27 cellular contexts compared by ENCODE assay signal in genomic region chr20:1196634-1197033, GRCh38. TPM values are rescaled to one million over a fixed set of nuclear protein-coding genes. Genes with fewer than 3 reads are reported as not detected.
DNase-seq lines count a peak whose midpoint lies in the region; ATAC-seq, FAIRE-seq and TF ChIP-seq lines count a peak whose summit lies in the region.
"Had no signal": no experiment of that assay in that cellular context is flagged by ENCODE, and none has a peak within 500 bp of the region (broad histone marks: within the 10 kb centered on the region; RNA-seq: fewer than 3 reads in every experiment).

No MANE protein-coding gene starts in this region.

- H3K4me1 ChIP-seq in K562 (replicated peaks in 1 of 2; ENCODE audit: control insufficient read depth in 2 of 2, insufficient read depth in 2 of 2, low read length in 2 of 2) = peaks cover 0 to 4% of the 10 kb centered on the region in 2 experiments; a peak in 3 of 5 replicates
- H3K4me1 ChIP-seq: A549; BE2C; BLaER1 treated with 17β-estradiol and CSF1 and Interleukin-3, amounts not matched to agents 10 nM and 100 nM had no signal

- TF ChIP-seq CTCF in NB4 (IDR thresholded peaks at IDR 0.05; ENCODE audit: low read depth, low read length) = no peak
- TF ChIP-seq CTCF in K562 (IDR thresholded peaks at IDR 0.05 in 2 of 3, conservative IDR thresholded peaks at IDR 0.05 in 1 of 3; ENCODE audit: insufficient read depth in 2 of 3, low read depth in 1 of 3, low read length in 3 of 3) = no peak

- no peak overlapping the region for H3K4me3 Mint-ChIP-seq in activated CD8-positive, alpha-beta memory T cell treated with anti-CD3 and anti-CD28 coated beads, Interleukin-2, amount 10 ng/mL, durations not matched to agents 7 days and 5 days
- H3K4me3 Mint-ChIP-seq in T-helper 2 cell treated with Interferon-gamma antibody and Interleukin-4, amounts not matched to agents 5 μg/mL and 100 μg/mL, for 36 hours = no peak overlapping the region
- H3K4me3 Mint-ChIP-seq: CD14-positive monocyte; CD4-positive, alpha-beta memory T cell had no signal

- no peak overlapping the region for H3K4me2 ChIP-seq in K562 (ENCODE audit: insufficient read depth, low read length)
- H3K4me2 ChIP-seq: A549; BLaER1 treated with 17β-estradiol and CSF1 and Interleukin-3, amounts not matched to agents 10 nM and 100 nM had no signal

- no peak overlapping the region for H2AFZ ChIP-seq in K562 (ENCODE audit: low read depth, low read length)
- H2AFZ ChIP-seq: GM23248 had no signal

- intact Hi-C loops in K562 (cut with micrococcal nuclease) = no loop called here

- no peaks in the 10 kb centered on the region for H3K9me3 Mint-ChIP-seq in activated CD8-positive, alpha-beta memory T cell treated with anti-CD3 and anti-CD28 coated beads, Interleukin-2, amount 10 ng/mL, durations not matched to agents 7 days and 5 days (ENCODE audit: low read depth)
- no peaks in the 10 kb centered on the region for H3K9me3 Mint-ChIP-seq in T-helper 2 cell treated with Interferon-gamma antibody and Interleukin-4, amounts not matched to agents 5 μg/mL and 100 μg/mL, for 36 hours

- H3K36me3 Mint-ChIP-seq in activated CD8-positive, alpha-beta memory T cell treated with anti-CD3 and anti-CD28 coated beads, Interleukin-2, amount 10 ng/mL, durations not matched to agents 7 days and 5 days = no peaks in the 10 kb centered on the region
- no peaks in the 10 kb centered on the region for H3K36me3 Mint-ChIP-seq in T-helper 2 cell treated with Interferon-gamma antibody and Interleukin-4, amounts not matched to agents 5 μg/mL and 100 μg/mL, for 36 hours (ENCODE audit: low read depth)
- H3K36me3 Mint-ChIP-seq: CD14-positive monocyte; CD4-positive, alpha-beta memory T cell had no signal

- CTCF ChIA-PET in activated CD8-positive, alpha-beta memory T cell treated with anti-CD3 and anti-CD28 coated beads, Interleukin-2, amount 10 ng/mL, durations not matched to agents 7 days and 5 days (lab: Charles Lee) = interaction anchor here (0.7 to 0.8 kb wide), 2 partner anchors 12 to 379 kb away, joined by 3 to 4 read pairs; no protein-coding TSS in a partner anchor
- CTCF ChIA-PET in K562 (lab: Yijun Ruan, JAX; ENCODE audit: low intra/inter-chr PET ratio) = no interaction called here

- no peak overlapping the region for H3K4me3 ChIP-seq in NB4 (ENCODE audit: low read depth, low read length)
- no peak overlapping the region for H3K4me3 ChIP-seq in K562
- H3K4me3 ChIP-seq: A549; BLaER1 treated with 17β-estradiol and CSF1 and Interleukin-3, amounts not matched to agents 10 nM and 100 nM; GM23248 had no signal

- no peaks in the 10 kb centered on the region for H3K36me3 ChIP-seq in K562 (ENCODE audit: control insufficient read depth, insufficient read depth, low read length)
- H3K36me3 ChIP-seq: BE2C; BLaER1 treated with 17β-estradiol and CSF1 and Interleukin-3, amounts not matched to agents 10 nM and 100 nM had no signal

- H3K9me3 ChIP-seq in K562 (replicated peaks; ENCODE audit: control insufficient read depth, insufficient read depth, low read depth, low read length) = no peaks in the 10 kb centered on the region
- H3K9me3 ChIP-seq: BE2C; BLaER1 treated with 17β-estradiol and CSF1 and Interleukin-3, amounts not matched to agents 10 nM and 100 nM had no signal

- TF ChIP-seq EP300 in K562 (IDR thresholded peaks at IDR 0.05; ENCODE audit: low read length) = no peak

- FAIRE-seq in K562 (lab: Jason Lieb, UNC) = no peak
- FAIRE-seq: A549, GM12891, H1 had no signal

- WGBS in K562 (ENCODE audit: insufficient coverage, low coverage, missing lambda C conversion rate) = 0% methylated on average over 1 of the region's 2 CpGs

- no peaks in the 10 kb centered on the region for H3K9me1 ChIP-seq in K562 (ENCODE audit: control insufficient read depth, insufficient read depth, low read length)

- H3K27ac Mint-ChIP-seq in activated CD8-positive, alpha-beta memory T cell treated with anti-CD3 and anti-CD28 coated beads, Interleukin-2, amount 10 ng/mL, durations not matched to agents 7 days and 5 days = no peak overlapping the region
- H3K27ac Mint-ChIP-seq in T-helper 2 cell treated with Interferon-gamma antibody and Interleukin-4, amounts not matched to agents 5 μg/mL and 100 μg/mL, for 36 hours = no peak overlapping the region

- H3K27me3 Mint-ChIP-seq in activated CD8-positive, alpha-beta memory T cell treated with anti-CD3 and anti-CD28 coated beads, Interleukin-2, amount 10 ng/mL, durations not matched to agents 7 days and 5 days = no peaks in the 10 kb centered on the region
- H3K27me3 Mint-ChIP-seq in T-helper 2 cell treated with Interferon-gamma antibody and Interleukin-4, amounts not matched to agents 5 μg/mL and 100 μg/mL, for 36 hours (ENCODE audit: low read depth) = peaks cover 7% of the 10 kb centered on the region
- H3K27me3 Mint-ChIP-seq: CD4-positive, alpha-beta memory T cell had no signal

- peak; percentile 15 for DNase-seq in activated CD8-positive, alpha-beta memory T cell treated with anti-CD3 and anti-CD28 coated beads for 24 hours
- DNase-seq in activated CD8-positive, alpha-beta memory T cell treated with anti-CD3 and anti-CD28 coated beads, Interleukin-2, amount 10 ng/mL, durations not matched to agents 7 days and 5 days = no peak
- DNase-seq in NB4 (ENCODE audit: low read depth) (peak; percentile 38), K562 (ENCODE audit: extremely low read depth in 1 of 4, low spot score in 3 of 4) (no peak), occipital lobe (lab: John Stamatoyannopoulos, UW) (no peak), NCI-H82 (lab: John Stamatoyannopoulos, UW) (no peak)
- DNase-seq in T-helper 2 cell treated with Interferon-gamma antibody and Interleukin-4, amounts not matched to agents 5 μg/mL and 100 μg/mL, for 36 hours (ENCODE audit: low spot score) = no peak
- DNase-seq: 8988T; ACHN; AML-193; BE2C; Calu3; CD4-positive, alpha-beta memory T cell; COR-L47; DMS53; DMS79 treated with DMSO at 0.1 percent for 48 hours; GF-D8; GM23248; H7; HCEC 1CT had no signal

- H3K79me2 ChIP-seq in K562 (ENCODE audit: control insufficient read depth, insufficient read depth, low read length) = no peaks in the 10 kb centered on the region

- H3K4me1 Mint-ChIP-seq in activated CD8-positive, alpha-beta memory T cell treated with anti-CD3 and anti-CD28 coated beads, Interleukin-2, amount 10 ng/mL, durations not matched to agents 7 days and 5 days = peaks cover 6% of the 10 kb centered on the region
- H3K4me1 Mint-ChIP-seq in T-helper 2 cell treated with Interferon-gamma antibody and Interleukin-4, amounts not matched to agents 5 μg/mL and 100 μg/mL, for 36 hours (ENCODE audit: low read depth) = peaks cover 4% of the 10 kb centered on the region

- POLR2A ChIA-PET in K562 (lab: Yijun Ruan, JAX) = interaction anchor here (1.1 to 1.7 kb wide), 2 partner anchors 9 to 15 kb away, joined by 3 to 5 read pairs; no protein-coding TSS in a partner anchor

- no peak for ATAC-seq in activated CD8-positive, alpha-beta memory T cell treated with anti-CD3 and anti-CD28 coated beads, Interleukin-2, amount 10 ng/mL, durations not matched to agents 7 days and 5 days
- ATAC-seq in K562 = 0 out of 3 replicates have a peak, but pooled peaks have one; percentile 42
- ATAC-seq: A549 had no signal

- no peak overlapping the region for H3K9ac ChIP-seq in K562 (ENCODE audit: insufficient read depth in 1 of 2, low read depth in 2 of 2, low read length in 2 of 2)
- H3K9ac ChIP-seq: BLaER1 treated with 17β-estradiol and CSF1 and Interleukin-3, amounts not matched to agents 10 nM and 100 nM; GM23248 had no signal

- no peak for TF ChIP-seq RAD21 in K562 (CRISPR knock-in tag; conservative IDR thresholded peaks at IDR 0.05 in 1 of 2, IDR thresholded peaks at IDR 0.05 in 1 of 2)

- TF ChIP-seq POLR2A in NB4 (IDR thresholded peaks at IDR 0.05; ENCODE audit: extremely low read depth, insufficient read length) (no peak), K562 (conservative IDR thresholded peaks at IDR 0.05) (no peak)

- no peaks in the 10 kb centered on the region for H4K20me1 ChIP-seq in K562 (replicated peaks; ENCODE audit: control insufficient read depth, insufficient read depth, low read length)
- H4K20me1 ChIP-seq: BLaER1 treated with 17β-estradiol and CSF1 and Interleukin-3, amounts not matched to agents 10 nM and 100 nM had no signal

- no TSS peak for BruUV-seq in K562 (replicated peaks; lab: Mats Ljungman, UMichigan)

- in situ Hi-C loops in K562 (cut with MboI) = loop anchor here (10.0 kb wide), 1 partner anchor 382 kb away; no protein-coding TSS in a partner anchor

- H3K27me3 ChIP-seq in K562 (ENCODE audit: control insufficient read depth in 2 of 2, insufficient read depth in 2 of 2, low read length in 2 of 2) = no peaks in the 10 kb centered on the region
- H3K27me3 ChIP-seq: BE2C; BLaER1 treated with 17β-estradiol and CSF1 and Interleukin-3, amounts not matched to agents 10 nM and 100 nM had no signal

- no peak overlapping the region for H3K27ac ChIP-seq in K562 (ENCODE audit: extremely low read depth, low read depth, low read length)
- H3K27ac ChIP-seq: A549; BLaER1 treated with 17β-estradiol and CSF1 and Interleukin-3, amounts not matched to agents 10 nM and 100 nM; GM23248 had no signal

RNA-seq across cellular contexts. Expression of gene C20orf202, which starts 6.6 kb away (rescaled TPM):
- total RNA-seq in activated CD8-positive, alpha-beta memory T cell treated with anti-CD3 and anti-CD28 coated beads, Interleukin-2, amount 10 ng/mL, durations not matched to agents 7 days and 5 days = not detected
- 0.19 and 0.33 TPM in 2 replicates for total RNA-seq in K562 (2011; cell fraction: chromatin; rRNA removed; ENCODE audit: low replicate concordance)
- not detected in 2 replicates for total RNA-seq in K562 (2011; cell fraction: nucleolus; rRNA removed)
- not detected in 2 replicates for total RNA-seq in K562 (2011; cell fraction: nucleoplasm; rRNA removed)
- total RNA-seq in K562 (2014; rRNA removed) (not detected in 2 replicates), K562 (2014; rRNA removed; fragmentation: Illumina TruSeq; extraction: Trizol) (0.19 TPM in 1 of 2 replicates, not detected in the other), K562 (2015; rRNA removed; fragmentation: Illumina TruSeq; extraction: Trizol) (0.15 TPM in 1 of 2 replicates, not detected in the other), K562 (2021) (0.11 TPM in 1 of 2 replicates, not detected in the other), occipital lobe (0.16 TPM)
- polyA plus RNA-seq in K562 (2011; rRNA removed) (0.24 and 0.49 TPM in 2 replicates), K562 (2014; fragmentation: Illumina TruSeq; extraction: Trizol) (0.18 TPM in 1 of 2 replicates, not detected in the other), K562 (2014; fragmentation: Nextera tagmentation; extraction: Ambion mirVana) (under 1 TPM; 0.03 to 0.06 TPM), K562 (2014; rRNA removed) (0.07 and 0.15 TPM in 2 replicates)
- polyA plus RNA-seq in K562 (2011; cell fraction: cytosol; rRNA removed) = 0.25 TPM in 1 of 2 replicates, not detected in the other
- polyA plus RNA-seq in K562 (2011; cell fraction: nucleus; rRNA removed) = 0.27 and 0.74 TPM in 2 replicates
- 0.08 and 0.32 TPM in 2 replicates for polyA plus RNA-seq in K562 (2012)
- polyA minus RNA-seq in K562 (2011; rRNA and poly(A)+ RNA removed) = 0.45 TPM in 1 of 2 replicates, not detected in the other
- polyA minus RNA-seq in K562 (2011; cell fraction: cytosol; rRNA and poly(A)+ RNA removed) = not detected in 2 replicates
- 0.13 TPM in 1 of 2 replicates, not detected in the other for polyA minus RNA-seq in K562 (2011; cell fraction: nucleus; rRNA and poly(A)+ RNA removed)
- total RNA-seq: Calu3, Daoy, G401, GM23248, H1, H7 had no signal
- polyA plus RNA-seq: CD14-positive monocyte, GM23248 had no signal

RNA-seq across cellular contexts. Expression of gene TMEM74B, which starts 11.9 kb away (rescaled TPM):
- under 1 TPM; 0.45 to 0.55 TPM for total RNA-seq in activated CD8-positive, alpha-beta memory T cell treated with anti-CD3 and anti-CD28 coated beads, Interleukin-2, amount 10 ng/mL, durations not matched to agents 7 days and 5 days
- 44.7 and 63.1 TPM in 2 replicates for total RNA-seq in K562 (2011; cell fraction: chromatin; rRNA removed; ENCODE audit: low replicate concordance)
- 47.8 and 49.7 TPM in 2 replicates for total RNA-seq in K562 (2011; cell fraction: nucleolus; rRNA removed)
- total RNA-seq in K562 (2011; cell fraction: nucleoplasm; rRNA removed) = 53.6 and 55.5 TPM in 2 replicates
- total RNA-seq in K562 (2014; rRNA removed) (14.9 and 18.4 TPM in 2 replicates), K562 (2014; rRNA removed; fragmentation: Illumina TruSeq; extraction: Trizol) (3.9 and 5.0 TPM in 2 replicates), K562 (2015; rRNA removed; fragmentation: Illumina TruSeq; extraction: Trizol) (6.7 and 7.5 TPM in 2 replicates), K562 (2021) (18.3 and 18.5 TPM in 2 replicates), occipital lobe (8.0 TPM)
- polyA plus RNA-seq in K562 (2011; rRNA removed) (11.2 and 25.4 TPM in 2 replicates), K562 (2014; fragmentation: Illumina TruSeq; extraction: Trizol) (7.5 and 8.3 TPM in 2 replicates), K562 (2014; fragmentation: Nextera tagmentation; extraction: Ambion mirVana) (1 to 10 TPM in 1 of 2 experiments, under 1 TPM in 1; 0.24 to 1.2 TPM), K562 (2014; rRNA removed) (19.0 and 22.2 TPM in 2 replicates)
- polyA plus RNA-seq in K562 (2011; cell fraction: cytosol; rRNA removed) = 18.2 and 21.2 TPM in 2 replicates
- polyA plus RNA-seq in K562 (2011; cell fraction: nucleus; rRNA removed) = 170 and 177 TPM in 2 replicates
- 19.4 and 33.2 TPM in 2 replicates for polyA plus RNA-seq in K562 (2012)
- polyA minus RNA-seq in K562 (2011; rRNA and poly(A)+ RNA removed) = 4.1 and 4.2 TPM in 2 replicates
- 5.7 and 7.6 TPM in 2 replicates for polyA minus RNA-seq in K562 (2011; cell fraction: cytosol; rRNA and poly(A)+ RNA removed)
- 14.1 and 22.0 TPM in 2 replicates for polyA minus RNA-seq in K562 (2011; cell fraction: nucleus; rRNA and poly(A)+ RNA removed)
- total RNA-seq: CD4-positive, alpha-beta memory T cell; G401 had no signal
- polyA plus RNA-seq: CD14-positive monocyte; CD4-positive, alpha-beta memory T cell had no signal

RNA-seq across cellular contexts. Expression of gene RAD21L1, which starts 29.2 kb away (rescaled TPM):
- total RNA-seq in activated CD8-positive, alpha-beta memory T cell treated with anti-CD3 and anti-CD28 coated beads, Interleukin-2, amount 10 ng/mL, durations not matched to agents 7 days and 5 days = under 1 TPM in 1 of 2 experiments, not detected in 1; 0.67 TPM
- total RNA-seq in K562 (2011; cell fraction: chromatin; rRNA removed; ENCODE audit: low replicate concordance) = 1.6 and 7.8 TPM in 2 replicates
- total RNA-seq in K562 (2011; cell fraction: nucleolus; rRNA removed) = 1.5 and 2.0 TPM in 2 replicates
- total RNA-seq in K562 (2011; cell fraction: nucleoplasm; rRNA removed) = 3.7 and 4.1 TPM in 2 replicates
- total RNA-seq in K562 (2014; rRNA removed) (0.45 TPM in 2 replicates), K562 (2014; rRNA removed; fragmentation: Illumina TruSeq; extraction: Trizol) (0.44 and 1.1 TPM in 2 replicates), K562 (2015; rRNA removed; fragmentation: Illumina TruSeq; extraction: Trizol) (0.23 and 0.29 TPM in 2 replicates), K562 (2021) (1.3 and 1.7 TPM in 2 replicates), occipital lobe (not detected)
- polyA plus RNA-seq in K562 (2011; rRNA removed) (1.4 and 1.7 TPM in 2 replicates), K562 (2014; fragmentation: Illumina TruSeq; extraction: Trizol) (0.65 and 0.69 TPM in 2 replicates), K562 (2014; fragmentation: Nextera tagmentation; extraction: Ambion mirVana) (under 1 TPM in 1 of 2 experiments, not detected in 1; 0.17 TPM), K562 (2014; rRNA removed) (0.24 and 0.42 TPM in 2 replicates)
- 0.03 and 0.24 TPM in 2 replicates for polyA plus RNA-seq in K562 (2011; cell fraction: cytosol; rRNA removed)
- polyA plus RNA-seq in K562 (2011; cell fraction: nucleus; rRNA removed) = 0.82 and 1.4 TPM in 2 replicates
- 0.42 and 0.53 TPM in 2 replicates for polyA plus RNA-seq in K562 (2012)
- polyA minus RNA-seq in K562 (2011; rRNA and poly(A)+ RNA removed) = 2.1 and 2.6 TPM in 2 replicates
- 0.86 and 1.2 TPM in 2 replicates for polyA minus RNA-seq in K562 (2011; cell fraction: cytosol; rRNA and poly(A)+ RNA removed)
- 2.0 and 3.7 TPM in 2 replicates for polyA minus RNA-seq in K562 (2011; cell fraction: nucleus; rRNA and poly(A)+ RNA removed)
- total RNA-seq: Calu3, G401, GM23248, H7 had no signal
- polyA plus RNA-seq: A549; CD14-positive monocyte; CD4-positive, alpha-beta memory T cell had no signal

Comparison
In these comparisons a context has a peak if more than half of its experiments do, and no peak if none do; other contexts are left out.
1. DNase-seq: peak in activated CD8-positive, alpha-beta memory T cell treated with anti-CD3 and anti-CD28 coated beads for 24 hours (single experiment) and NB4 (single experiment); none in activated CD8-positive, alpha-beta memory T cell treated with anti-CD3 and anti-CD28 coated beads, Interleukin-2, amount 10 ng/mL, durations not matched to agents 7 days and 5 days (single experiment), K562 (0 of 4), occipital lobe (single experiment), NCI-H82 (single experiment) and T-helper 2 cell treated with Interferon-gamma antibody and Interleukin-4, amounts not matched to agents 5 μg/mL and 100 μg/mL, for 36 hours (single experiment).